Comparison of ENCODE assay signal across 26 cellular contexts in genomic region chr3:180011927-180012326, GRCh38. TPM values are rescaled to one million over a fixed set of nuclear protein-coding genes. Genes with fewer than 3 reads are reported as not detected.
DNase-seq lines count a peak whose midpoint lies in the region; ATAC-seq, FAIRE-seq and TF ChIP-seq lines count a peak whose summit lies in the region.
"Had no signal": no experiment of that assay in that cellular context is flagged by ENCODE, and none has a peak within 500 bp of the region (broad histone marks: within the 10 kb centered on the region; RNA-seq: fewer than 3 reads in every experiment).

No MANE protein-coding gene starts in this region.

- in situ Hi-C loops in GM12878 (cut with MboI): no loop called here

- RAD21 ChIA-PET in GM12878 (lab: Charles Lee; ENCODE audit: unreplicated experiment): interaction anchor here (1.0 to 1.4 kb wide), 2 partner anchors 12 to 83 kb away, joined by 3 to 4 read pairs; no protein-coding TSS in a partner anchor

- no peak overlapping the region for H3K4me2 ChIP-seq in GM12878 (ENCODE audit: control insufficient read depth, insufficient read depth)
- H3K4me2 ChIP-seq: KMS-11 had no signal

- H3K27ac ChIP-seq in GM12878 (ENCODE audit: control insufficient read depth, insufficient read depth) (no peak overlapping the region), sigmoid colon (no peak overlapping the region)
- H3K27ac ChIP-seq: HL-60, KMS-11 had no signal

- no peaks in the 10 kb centered on the region for H3K79me2 ChIP-seq in GM12878 (ENCODE audit: control insufficient read depth, insufficient read depth, low read length)

- TF ChIP-seq RAD21 in GM12878 (IDR thresholded peaks at IDR 0.05; ENCODE audit: insufficient read depth, low read depth, low read length): no peak

- BruUV-seq in GM12878 (replicated peaks; lab: Mats Ljungman, UMichigan): no TSS peak

- no peak overlapping the region for H2AFZ ChIP-seq in GM12878 (ENCODE audit: control insufficient read depth, low read depth, low read length)

- H3K4me3 ChIP-seq in GM12878 (no peak overlapping the region), sigmoid colon (no peak overlapping the region)

- no peak overlapping the region for H3K9ac ChIP-seq in GM12878 (ENCODE audit: control insufficient read depth, insufficient read depth, low read length)
- H3K9ac ChIP-seq: KMS-11 had no signal

- CTCF ChIA-PET in GM12878 (lab: Yijun Ruan, JAX): no interaction called here

- 48% methylated on average over 3 of the region's 3 CpGs for WGBS in GM12878 (ENCODE audit: insufficient coverage, insufficient replicate concordance, low lambda C conversion rate, missing lambda C conversion rate)
- whole genome bisulfite sequencing in sigmoid colon, 2 donors: 64 to 78% methylated on average over 3 of the region's 3 CpGs

- H3K9me3 ChIP-seq in GM12878 (replicated peaks; ENCODE audit: control insufficient read depth, insufficient read depth, low read length) (peaks cover 7% of the 10 kb centered on the region), sigmoid colon (peaks cover 5 to 10% (median 7%) of the 10 kb centered on the region in 4 donors)

- peak; percentile 20 for DNase-seq in D721Med (ENCODE audit: insufficient read length, low spot score)
- peak; percentile 55 for DNase-seq in NCI-H146 (lab: John Stamatoyannopoulos, UW)
- DNase-seq in NCI-H82 treated with DMSO at 0.1 percent for 48 hours (lab: John Stamatoyannopoulos, UW; ENCODE audit: unreplicated experiment): peak; percentile 100
- no peak for DNase-seq in GM12878 (ENCODE audit: low read depth, low spot score)
- no peak for DNase-seq in EL
- no peak for DNase-seq in sigmoid colon
- DNase-seq in activated CD4-positive, alpha-beta T cell treated with anti-CD3 and anti-CD28 coated beads, Interleukin-2, amount 50 U/mL, for 4 hours: no peak
- DNase-seq: Calu3, GDM1, NCI-H1048, NCI-H1417, NCI-H2029 treated with DMSO at 0.1 percent for 48 hours, NCI-H345, NCI-H510A treated with DMSO at 0.1 percent for 48 hours, NCI-H774, Right ventricle myocardium superior, RPMI8226, T-helper 17 cell had no signal

- TF ChIP-seq CTCF in D721Med (IDR thresholded peaks at IDR 0.05; ENCODE audit: insufficient read depth, missing control alignments) (no peak), GM12878 (IDR thresholded peaks at IDR 0.05 in 2 of 3, conservative IDR thresholded peaks at IDR 0.05 in 1 of 3; ENCODE audit: control insufficient read depth in 2 of 3, extremely low read depth in 1 of 3, insufficient read depth in 1 of 3, low read depth in 3 of 3, low read length in 3 of 3) (no peak), sigmoid colon (IDR thresholded peaks at IDR 0.05) (no peak)

- H3K36me3 ChIP-seq in GM12878 (ENCODE audit: control insufficient read depth in 2 of 2, insufficient read depth in 2 of 2, low read length in 1 of 2) (no peaks in the 10 kb centered on the region), sigmoid colon (no peaks in the 10 kb centered on the region)

- H3K27me3 ChIP-seq in GM12878 (replicated peaks in 1 of 2; ENCODE audit: control insufficient read depth in 2 of 2, insufficient read depth in 2 of 2, low read length in 1 of 2): no peaks in the 10 kb centered on the region
- no peaks in the 10 kb centered on the region for H3K27me3 ChIP-seq in sigmoid colon

- intact Hi-C loops in GM12878 (cut with micrococcal nuclease; ENCODE audit: unreplicated experiment): no loop called here
- intact Hi-C loops in sigmoid colon (cut with DNase I): no loop called here

- ATAC-seq in GM12878 (no peak), GM19467 (IDR thresholded peaks at IDR 0.05; ENCODE audit: unreplicated experiment) (no peak)
- ATAC-seq: HCT116, T-helper 17 cell had no signal

- SMC1A ChIA-PET in GM12878 (lab: Charles Lee; ENCODE audit: uncharacterized antibody, unreplicated experiment): no interaction called here

- H3K4me1 ChIP-seq in GM12878 (ENCODE audit: control insufficient read depth, insufficient read depth, low read length) (no peaks in the 10 kb centered on the region), sigmoid colon (no peaks in the 10 kb centered on the region)

- H4K20me1 ChIP-seq in GM12878 (ENCODE audit: control insufficient read depth, insufficient read depth): no peaks in the 10 kb centered on the region

- FAIRE-seq in D721Med (lab: Jason Lieb, UNC): peak; percentile 63
- FAIRE-seq in GM12878 (lab: Jason Lieb, UNC): peak; percentile 7
- FAIRE-seq: GM12891 had no signal

- TF ChIP-seq POLR2A in GM12878 (IDR thresholded peaks at IDR 0.05; ENCODE audit: low read depth, low read length): no peak
- no peak for TF ChIP-seq POLR2A in sigmoid colon (IDR thresholded peaks at IDR 0.05)

- POLR2A ChIA-PET in GM12878 (lab: Charles Lee): no interaction called here

- TF ChIP-seq EP300 in GM12878 (IDR thresholded peaks at IDR 0.05; ENCODE audit: borderline replicate concordance in 1 of 2, control insufficient read depth in 1 of 2, low read depth in 2 of 2, low read length in 2 of 2) (no peak), sigmoid colon (IDR thresholded peaks at IDR 0.05) (no peak)

TF ChIP-seq in GM12878, 131 proteins besides CTCF, POLR2A, EP300 and RAD21:
- TF ChIP-seq FOXM1 (IDR thresholded peaks at IDR 0.05; ENCODE audit: low read depth, low read length) (no peak), ZNF622 (IDR thresholded peaks at IDR 0.05) (no peak), BMI1 (IDR thresholded peaks at IDR 0.05; ENCODE audit: borderline replicate concordance) (no peak), ETV6 (conservative IDR thresholded peaks at IDR 0.05 in 1 of 2, IDR thresholded peaks at IDR 0.05 in 1 of 2; ENCODE audit: borderline replicate concordance in 1 of 2, low read depth in 1 of 2) (no peak), NR2C2 (IDR thresholded peaks at IDR 0.05; ENCODE audit: borderline replicate concordance, control insufficient read depth, insufficient read length, low read depth) (no peak), RBBP5 (conservative IDR thresholded peaks at IDR 0.05) (no peak), RAD51 (IDR thresholded peaks at IDR 0.05) (no peak)
- TF ChIP-seq, protein P1, sequence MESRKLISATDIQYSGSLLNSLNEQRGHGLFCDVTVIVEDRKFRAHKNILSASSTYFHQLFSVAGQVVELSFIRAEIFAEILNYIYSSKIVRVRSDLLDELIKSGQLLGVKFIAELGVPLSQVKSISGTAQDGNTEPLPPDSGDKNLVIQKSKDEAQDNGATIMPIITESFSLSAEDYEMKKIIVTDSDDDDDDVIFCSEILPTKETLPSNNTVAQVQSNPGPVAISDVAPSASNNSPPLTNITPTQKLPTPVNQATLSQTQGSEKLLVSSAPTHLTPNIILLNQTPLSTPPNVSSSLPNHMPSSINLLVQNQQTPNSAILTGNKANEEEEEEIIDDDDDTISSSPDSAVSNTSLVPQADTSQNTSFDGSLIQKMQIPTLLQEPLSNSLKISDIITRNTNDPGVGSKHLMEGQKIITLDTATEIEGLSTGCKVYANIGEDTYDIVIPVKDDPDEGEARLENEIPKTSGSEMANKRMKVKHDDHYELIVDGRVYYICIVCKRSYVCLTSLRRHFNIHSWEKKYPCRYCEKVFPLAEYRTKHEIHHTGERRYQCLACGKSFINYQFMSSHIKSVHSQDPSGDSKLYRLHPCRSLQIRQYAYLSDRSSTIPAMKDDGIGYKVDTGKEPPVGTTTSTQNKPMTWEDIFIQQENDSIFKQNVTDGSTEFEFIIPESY (IDR thresholded peaks at IDR 0.05): no peak
- TF ChIP-seq, protein P2, sequence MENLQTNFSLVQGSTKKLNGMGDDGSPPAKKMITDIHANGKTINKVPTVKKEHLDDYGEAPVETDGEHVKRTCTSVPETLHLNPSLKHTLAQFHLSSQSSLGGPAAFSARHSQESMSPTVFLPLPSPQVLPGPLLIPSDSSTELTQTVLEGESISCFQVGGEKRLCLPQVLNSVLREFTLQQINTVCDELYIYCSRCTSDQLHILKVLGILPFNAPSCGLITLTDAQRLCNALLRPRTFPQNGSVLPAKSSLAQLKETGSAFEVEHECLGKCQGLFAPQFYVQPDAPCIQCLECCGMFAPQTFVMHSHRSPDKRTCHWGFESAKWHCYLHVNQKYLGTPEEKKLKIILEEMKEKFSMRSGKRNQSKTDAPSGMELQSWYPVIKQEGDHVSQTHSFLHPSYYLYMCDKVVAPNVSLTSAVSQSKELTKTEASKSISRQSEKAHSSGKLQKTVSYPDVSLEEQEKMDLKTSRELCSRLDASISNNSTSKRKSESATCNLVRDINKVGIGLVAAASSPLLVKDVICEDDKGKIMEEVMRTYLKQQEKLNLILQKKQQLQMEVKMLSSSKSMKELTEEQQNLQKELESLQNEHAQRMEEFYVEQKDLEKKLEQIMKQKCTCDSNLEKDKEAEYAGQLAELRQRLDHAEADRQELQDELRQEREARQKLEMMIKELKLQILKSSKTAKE (IDR thresholded peaks at IDR 0.05; ENCODE audit: low read depth, poor library complexity, severe bottlenecking): no peak

RNA-seq across cellular contexts. Expression of gene PEX5L, which starts 24.8 kb away (rescaled TPM):
- 3.4 and 4.6 TPM in 2 replicates for total RNA-seq in GM12878 (2013; cell fraction: nucleolus; rRNA removed)
- total RNA-seq in GM12878 (2014; rRNA removed) (0.51 and 0.54 TPM in 2 replicates), GM12878 (2014; rRNA removed; fragmentation: Illumina TruSeq; extraction: Trizol) (0.55 and 0.63 TPM in 2 replicates), GM12878 (2021) (0.51 and 0.92 TPM in 2 replicates), sigmoid colon (1 to 10 TPM in 1 of 4 donors, under 1 TPM in 2, not detected in 1; 0.28 to 2.4 (median 0.36) TPM)
- polyA plus RNA-seq in GM12878 (2011; ENCODE audit: low read depth): 0.60 TPM
- polyA plus RNA-seq in GM12878 (2011; rRNA removed) (17.0 and 29.5 TPM in 2 replicates), GM12878 (2014; fragmentation: Illumina TruSeq; extraction: Trizol) (0.31 and 0.84 TPM in 2 replicates), GM12878 (2014; fragmentation: Nextera tagmentation; extraction: Ambion mirVana) (under 1 TPM; 0.11 to 0.13 TPM), GM12878 (2014; rRNA removed) (0.38 and 0.54 TPM in 2 replicates), GM12878 (2016; fragmentation: Nextera tagmentation; extraction: Ambion mirVana) (under 1 TPM; 0.25 to 0.48 TPM), sigmoid colon (under 1 TPM in 1 of 3 donors, not detected in 2; 0.12 TPM)
- 8.1 and 10.8 TPM in 2 replicates for polyA plus RNA-seq in GM12878 (2011; cell fraction: cytosol; rRNA removed)
- 11.9 TPM in 2 replicates for polyA plus RNA-seq in GM12878 (2011; cell fraction: nucleus; rRNA removed)
- polyA plus RNA-seq in GM12878 (2012): 0.28 and 0.44 TPM in 2 replicates
- polyA minus RNA-seq in GM12878 (2011; rRNA and poly(A)+ RNA removed): 21.0 and 21.6 TPM in 2 replicates
- polyA minus RNA-seq in GM12878 (2011; cell fraction: cytosol; rRNA and poly(A)+ RNA removed): 14.8 and 19.0 TPM in 2 replicates
- 17.3 and 19.1 TPM in 2 replicates for polyA minus RNA-seq in GM12878 (2011; cell fraction: nucleus; rRNA and poly(A)+ RNA removed)
- total RNA-seq: A172, Calu3, T-helper 17 cell had no signal
- polyA plus RNA-seq: BJ, IgD-negative memory B cell had no signal

Comparison
In these comparisons a context has a peak if more than half of its experiments do, and no peak if none do; other contexts are left out.
1. DNase-seq: peak in D721Med (single experiment), NCI-H146 (single experiment) and NCI-H82 treated with DMSO at 0.1 percent for 48 hours (single experiment); none in GM12878 (single experiment), EL (single experiment), sigmoid colon (single experiment) and activated CD4-positive, alpha-beta T cell treated with anti-CD3 and anti-CD28 coated beads, Interleukin-2, amount 50 U/mL, for 4 hours (0 of 2).